In genomic region chr9:19517202-19517942, GRCh38 we compare ENCODE assay signal across 10 cellular contexts.
A peak's percentile ranks its signal among the peaks of the same experiment; 100 is the strongest.
DNase-seq lines count a peak whose midpoint lies in the region; ATAC-seq and TF ChIP-seq lines count a peak whose summit lies in the region.
"Had no signal": no experiment of that assay in that cellular context is flagged by ENCODE, and none has a peak within 500 bp of the region (broad histone marks: within the 10 kb centered on the region; RNA-seq: fewer than 3 reads in every experiment).

No MANE protein-coding gene starts in this region.

- H3K36me3 ChIP-seq in HCT116 (ENCODE audit: control insufficient read depth in 1 of 2, insufficient read depth in 2 of 2, low read length in 2 of 2): no peaks in the 10 kb centered on the region
- no peaks in the 10 kb centered on the region for H3K36me3 ChIP-seq in SU-DHL-6 (ENCODE audit: low read length)

- CTCF ChIA-PET in HCT116 (lab: Charles Lee): interaction anchor here (0.6 to 3.4 kb wide), 4 partner anchors 10 to 405 kb away, joined by 3 to 13 read pairs (median 4); no protein-coding TSS in a partner anchor

- no peak overlapping the region for H3K4me2 ChIP-seq in HCT116 (ENCODE audit: low read length)
- H3K4me2 ChIP-seq in SU-DHL-6 (ENCODE audit: low read depth, low read length, poor library complexity, severe bottlenecking): no peak overlapping the region

- H2AFZ ChIP-seq in HCT116 (ENCODE audit: low read depth, low read length, poor library complexity, severe bottlenecking) (no peak overlapping the region), SU-DHL-6 (ENCODE audit: low read depth, low read length, severe bottlenecking) (no peak overlapping the region)
- H2AFZ ChIP-seq: parathyroid adenoma had no signal

- RAD21 ChIA-PET in HCT116 (lab: Charles Lee; ENCODE audit: low non-redundant PET in 1 of 2, low total read pairs in 2 of 2, uncharacterized antibody in 2 of 2, unreplicated experiment in 2 of 2): interaction anchor here in 1 of 2 experiments (0.9 kb wide), 1 partner anchor 282 kb away, joined by 5 read pairs; no protein-coding TSS in a partner anchor

- intact Hi-C loops in HCT116 (cut with micrococcal nuclease): loop anchor here (5.0 kb wide), 1 partner anchor 400 kb away; no protein-coding TSS in a partner anchor

- TF ChIP-seq POLR2A in HCT116 (IDR thresholded peaks at IDR 0.05; ENCODE audit: borderline replicate concordance, extremely low read depth, insufficient read depth, insufficient read length): no peak

- H3K4me3 ChIP-seq in HCT116 (replicated peaks in 1 of 2; ENCODE audit: low read depth in 1 of 2, low read length in 2 of 2) (no peak overlapping the region), SU-DHL-6 (ENCODE audit: insufficient read depth, low read length, poor library complexity, severe bottlenecking) (no peak overlapping the region)

- H3K4me1 ChIP-seq in HCT116 (ENCODE audit: control insufficient read depth in 1 of 2, insufficient read depth in 2 of 2, low read length in 2 of 2): peaks cover 0 to 10% of the 10 kb centered on the region in 2 experiments; a peak in 2 of 4 replicates
- H3K4me1 ChIP-seq: parathyroid adenoma had no signal

- H3K79me2 ChIP-seq in HCT116 (ENCODE audit: insufficient read depth, low read length) (no peaks in the 10 kb centered on the region), SU-DHL-6 (ENCODE audit: insufficient read depth, low read length) (no peaks in the 10 kb centered on the region)
- H3K79me2 ChIP-seq: parathyroid adenoma had no signal

- H3K9me3 ChIP-seq in HCT116 (ENCODE audit: control insufficient read depth in 1 of 2, insufficient read depth in 1 of 2, low read depth in 1 of 2, low read length in 2 of 2) (no peaks in the 10 kb centered on the region), SU-DHL-6 (ENCODE audit: insufficient read depth, low read length) (no peaks in the 10 kb centered on the region)

- peak; percentile 15 to 26 for DNase-seq in NCI-H2081 (lab: John Stamatoyannopoulos, UW)
- no peak for DNase-seq in NCI-H2081 treated with DMSO at 0.1 percent for 48 hours (lab: John Stamatoyannopoulos, UW)
- no peak for DNase-seq in HCT116 (ENCODE audit: low read depth, low spot score)
- DNase-seq in iPS-NIHi7 (ENCODE audit: extremely low spot score): peak; percentile 81
- no peak for DNase-seq in NCI-H1436 (lab: John Stamatoyannopoulos, UW)
- no peak for DNase-seq in AG20443 (ENCODE audit: low spot score)
- no peak for DNase-seq in activated CD4-positive, CD25-positive, alpha-beta regulatory T cell (lab: John Stamatoyannopoulos, UW)
- DNase-seq: stimulated activated naive CD4-positive, alpha-beta T cell treated with Interleukin-2 at 50 U/mL for 16 hours had no signal

- peak; percentile 70 for ATAC-seq in HCT116

- no peaks in the 10 kb centered on the region for H4K20me1 ChIP-seq in HCT116 (ENCODE audit: insufficient read depth)
- H4K20me1 ChIP-seq in SU-DHL-6 (ENCODE audit: low read depth, low read length): no peaks in the 10 kb centered on the region

- H3K9ac ChIP-seq in HCT116 (ENCODE audit: low read length) (no peak overlapping the region), SU-DHL-6 (ENCODE audit: low read length) (no peak overlapping the region)
- H3K9ac ChIP-seq: parathyroid adenoma had no signal

- H3K27ac ChIP-seq in HCT116 (ENCODE audit: low read depth, low read length) (no peak overlapping the region), SU-DHL-6 (ENCODE audit: low read depth, low read length) (no peak overlapping the region)
- H3K27ac ChIP-seq: parathyroid adenoma had no signal

- H3F3A ChIP-seq in SU-DHL-6 (ENCODE audit: insufficient read depth): no peaks in the 10 kb centered on the region

- TF ChIP-seq RAD21 in HCT116 (IDR thresholded peaks at IDR 0.05; ENCODE audit: low read depth): peak; percentile 42; the same call in 1 of the 2 replicates

- peak; percentile 8 to 64 (median 63); a peak in 4 of 6 replicates for TF ChIP-seq CTCF in HCT116 (IDR thresholded peaks at IDR 0.05 in 2 of 3, conservative IDR thresholded peaks at IDR 0.05 in 1 of 3; ENCODE audit: borderline replicate concordance in 1 of 3, insufficient read depth in 1 of 3, low read depth in 2 of 3, low read length in 2 of 3)
- peak; percentile 30 for TF ChIP-seq CTCF in SU-DHL-6 (IDR thresholded peaks at IDR 0.05; ENCODE audit: insufficient read depth, low read length, poor library complexity, severe bottlenecking)

- H3K9me2 ChIP-seq in HCT116 (ENCODE audit: insufficient read depth) (peaks cover 3% of the 10 kb centered on the region; the same call in 1 of the 2 replicates), SU-DHL-6 (replicated peaks; ENCODE audit: insufficient read depth, low read length) (no peaks in the 10 kb centered on the region)

- POLR2A ChIA-PET in HCT116 (lab: Charles Lee): no interaction called here

- no TSS peak for BruUV-seq in HCT116 (replicated peaks; lab: Mats Ljungman, UMichigan)

- peaks cover 7% of the 10 kb centered on the region for H3K27me3 ChIP-seq in HCT116 (ENCODE audit: insufficient read depth, low read length)
- H3K27me3 ChIP-seq in SU-DHL-6 (ENCODE audit: low read length): no peaks in the 10 kb centered on the region

TF ChIP-seq in HCT116, 20 proteins besides CTCF, POLR2A, EP300 and RAD21:
- TF ChIP-seq POLR2AphosphoS5 (IDR thresholded peaks at IDR 0.05; ENCODE audit: low read depth, low read length): no peak

Comparison
In these comparisons a context has a peak if more than half of its experiments do, and no peak if none do; other contexts are left out.
1. DNase-seq: peak in NCI-H2081 (2 of 2) and iPS-NIHi7 (single experiment); none in NCI-H2081 treated with DMSO at 0.1 percent for 48 hours (single experiment), HCT116 (single experiment), NCI-H1436 (single experiment), AG20443 (single experiment) and activated CD4-positive, CD25-positive, alpha-beta regulatory T cell (0 of 4).